ENCODE assay signal across 17 cellular contexts in the genomic region with DNA sequence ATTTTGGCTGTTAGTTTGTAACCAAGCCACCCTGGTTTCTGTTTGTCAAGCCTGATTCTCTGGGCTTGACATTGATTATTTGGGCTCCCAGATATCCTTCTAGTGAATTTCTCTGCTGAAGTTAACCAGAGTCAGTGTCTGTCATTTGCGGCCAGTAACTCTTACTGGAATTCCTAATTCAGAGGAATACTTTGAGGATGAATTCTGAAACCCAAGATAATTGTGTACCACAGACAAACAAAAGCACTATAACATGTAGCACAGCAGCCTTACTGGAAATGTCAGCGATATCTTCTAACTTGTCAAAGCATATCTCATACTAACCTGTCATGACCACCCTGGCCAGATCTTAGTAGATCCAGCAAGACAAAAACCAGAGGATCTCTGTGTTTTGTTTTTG.
"Had no signal": no experiment of that assay in that cellular context is flagged by ENCODE, and none has a peak within 500 bp of the region (broad histone marks: within the 10 kb centered on the region; RNA-seq: fewer than 3 reads in every experiment).

No MANE protein-coding gene starts in this region.

- H3K27ac ChIP-seq: coronary artery, neutrophil had no signal

- H3K9me3 ChIP-seq: heart right ventricle, neutrophil, transverse colon had no signal

- H3K4me3 ChIP-seq: coronary artery, heart right ventricle, transverse colon had no signal

- DNase-seq: activated CD4-positive, alpha-beta memory T cell treated with anti-CD3 and anti-CD28 coated beads for 36 hours; activated CD4-positive, alpha-beta T cell treated with anti-CD3 and anti-CD28 coated beads for 36 hours; activated naive CD4-positive, alpha-beta T cell treated with anti-CD3 and anti-CD28 coated beads, Interleukin-2, amount 10 ng/mL, durations not matched to agents 7 days and 5 days; activated naive CD8-positive, alpha-beta T cell treated with anti-CD3 and anti-CD28 coated beads, Interleukin-2, amount 50 U/mL, for 24 hours; aorta; heart right ventricle; immature natural killer cell; left ventricle myocardium superior; natural killer cell; posterior cingulate gyrus; stimulated activated CD4-positive, alpha-beta T cell treated with anti-CD3 and anti-CD28 coated beads, Interleukin-2, amount 100 ng/mL, for 24 hours; stimulated activated naive CD4-positive, alpha-beta T cell treated with Interleukin-2 at 50 U/mL for 16 hours; transverse colon had no signal

- ATAC-seq: activated CD4-positive, alpha-beta T cell treated with anti-CD3 and anti-CD28 coated beads for 36 hours; activated naive CD8-positive, alpha-beta T cell treated with anti-CD3 and anti-CD28 coated beads, Interleukin-2, amount 50 U/mL, for 24 hours; heart right ventricle; left ventricle myocardium superior; natural killer cell; WTC11 had no signal

- H3K27me3 ChIP-seq: heart right ventricle, neutrophil, transverse colon had no signal

- H3K36me3 ChIP-seq: heart right ventricle, neutrophil, transverse colon had no signal

- FAIRE-seq: frontal cortex had no signal
